12 cellular contexts compared by ENCODE assay signal in genomic region chr7:959740-960139, GRCh38. TPM values are rescaled to one million over a fixed set of nuclear protein-coding genes. Genes with fewer than 3 reads are reported as not detected.
A peak's percentile ranks its signal among the peaks of the same experiment; 100 is the strongest.
DNase-seq lines count a peak whose midpoint lies in the region; ATAC-seq and TF ChIP-seq lines count a peak whose summit lies in the region.
"Not testable (repeated sequence)": the region's sequence is repeated elsewhere in the genome, so short reads cannot be mapped to it uniquely, and the experiment has no call there.
"Had no signal": no experiment of that assay in that cellular context is flagged by ENCODE, and none has a peak within 500 bp of the region (broad histone marks: within the 10 kb centered on the region; RNA-seq: fewer than 3 reads in every experiment).

No MANE protein-coding gene starts in this region.

- H3K27me3 ChIP-seq in BLaER1; OCI-LY3 (ENCODE audit: low read depth, low read length); stomach smooth muscle (ENCODE audit: control insufficient read depth in 1 of 2, insufficient read depth in 2 of 2, low read length in 2 of 2): not testable (repeated sequence)

- not testable (repeated sequence) for H3K36me3 ChIP-seq in BLaER1; OCI-LY3 (replicated peaks; ENCODE audit: low read depth, low read length); stomach smooth muscle (ENCODE audit: control insufficient read depth in 2 of 2, insufficient read depth in 2 of 2, low read length in 2 of 2)

- H3K9me3 Mint-ChIP-seq in dendritic cell treated with granulocyte-macrophage colony-stimulating factor and Interleukin-4, amounts not matched to agents 40 ng/mL and 50 ng/mL, for 4 days; progenitor cell of endocrine pancreas (ENCODE audit: low read depth): not testable (repeated sequence)

- H3K27ac ChIP-seq in BLaER1: peak overlapping the region; percentile 65; the same call in 1 of the 2 replicates
- H3K27ac ChIP-seq in OCI-LY3 (ENCODE audit: low read length): not testable (repeated sequence)
- peak overlapping the region; percentile 80 for H3K27ac ChIP-seq in stomach smooth muscle (ENCODE audit: low read length)

- peak overlapping the region; percentile 92 for H3K4me2 ChIP-seq in BLaER1
- peak overlapping the region; percentile 52; the same call in 1 of the 2 replicates for H3K4me2 ChIP-seq in OCI-LY3 (ENCODE audit: low read length)

- H3K4me3 ChIP-seq in BLaER1; OCI-LY3 (ENCODE audit: low read length); stomach smooth muscle (ENCODE audit: low read length in 2 of 2): not testable (repeated sequence)

- H3K9ac ChIP-seq in BLaER1: peak overlapping the region; percentile 60; the same call in 1 of the 2 replicates
- H3K9ac ChIP-seq in OCI-LY3 (ENCODE audit: low read length); stomach smooth muscle (ENCODE audit: low read length in 2 of 2): not testable (repeated sequence)

- intact Hi-C loops in dendritic cell treated with granulocyte-macrophage colony-stimulating factor and Interleukin-4, amounts not matched to agents 40 ng/mL and 50 ng/mL, for 4 days (cut with micrococcal nuclease); Right ventricle myocardium superior (cut with DNase I); left ventricle myocardium superior (cut with micrococcal nuclease); left colon (cut with DNase I, micrococcal nuclease): not testable (repeated sequence)

- peaks cover 100% of the 10 kb centered on the region for H3K4me1 ChIP-seq in BLaER1
- peaks cover 24% of the 10 kb centered on the region; the same call in 1 of the 2 replicates for H3K4me1 ChIP-seq in OCI-LY3 (ENCODE audit: low read length)
- H3K4me1 ChIP-seq in stomach smooth muscle (ENCODE audit: control insufficient read depth, insufficient read depth, low read length): peaks cover 58% of the 10 kb centered on the region

- not testable (repeated sequence) for H4K20me1 ChIP-seq in BLaER1; OCI-LY3 (ENCODE audit: insufficient read depth, low read length)

- ATAC-seq in Right ventricle myocardium superior (ENCODE audit: poor library complexity); left ventricle myocardium superior; left colon: not testable (repeated sequence)

- TF ChIP-seq CTCF in OCI-LY3 (IDR thresholded peaks at IDR 0.05; ENCODE audit: low read depth, low read length); progenitor cell of endocrine pancreas (IDR thresholded peaks at IDR 0.05; ENCODE audit: unreplicated experiment): not testable (repeated sequence)

- H3K79me2 ChIP-seq in OCI-LY3 (ENCODE audit: low read length): not testable (repeated sequence)

- not testable (repeated sequence) for H3K9me3 ChIP-seq in BLaER1; OCI-LY3 (ENCODE audit: insufficient read depth, low read length); stomach smooth muscle (ENCODE audit: control insufficient read depth in 2 of 2, low read length in 2 of 2)

- H3K27ac Mint-ChIP-seq in dendritic cell treated with granulocyte-macrophage colony-stimulating factor and Interleukin-4, amounts not matched to agents 40 ng/mL and 50 ng/mL, for 4 days: peak overlapping the region; percentile 38
- peak overlapping the region; percentile 11 for H3K27ac Mint-ChIP-seq in progenitor cell of endocrine pancreas

- peak; percentile 17 for DNase-seq in Right ventricle myocardium superior
- peak; percentile 8 for DNase-seq in left ventricle myocardium superior
- peak; percentile 0 to 11 for DNase-seq in left colon
- DNase-seq in progenitor cell of endocrine pancreas (ENCODE audit: low spot score, unreplicated experiment): not testable (repeated sequence)

- not testable (repeated sequence) for H2AFZ ChIP-seq in OCI-LY3 (ENCODE audit: low read depth, low read length)

- not testable (repeated sequence) for H3K36me3 Mint-ChIP-seq in dendritic cell treated with granulocyte-macrophage colony-stimulating factor and Interleukin-4, amounts not matched to agents 40 ng/mL and 50 ng/mL, for 4 days (ENCODE audit: low read depth); progenitor cell of endocrine pancreas (ENCODE audit: insufficient read depth)

- not testable (repeated sequence) for H3K4me3 Mint-ChIP-seq in dendritic cell treated with granulocyte-macrophage colony-stimulating factor and Interleukin-4, amounts not matched to agents 40 ng/mL and 50 ng/mL, for 4 days; progenitor cell of endocrine pancreas (ENCODE audit: low read depth)

- peaks cover 40% of the 10 kb centered on the region for H3K27me3 Mint-ChIP-seq in dendritic cell treated with granulocyte-macrophage colony-stimulating factor and Interleukin-4, amounts not matched to agents 40 ng/mL and 50 ng/mL, for 4 days
- H3K27me3 Mint-ChIP-seq in progenitor cell of endocrine pancreas: peaks cover 12% of the 10 kb centered on the region

- peaks cover 72% of the 10 kb centered on the region for H3K4me1 Mint-ChIP-seq in dendritic cell treated with granulocyte-macrophage colony-stimulating factor and Interleukin-4, amounts not matched to agents 40 ng/mL and 50 ng/mL, for 4 days (ENCODE audit: low read depth)
- H3K4me1 Mint-ChIP-seq in progenitor cell of endocrine pancreas (ENCODE audit: low read depth): not testable (repeated sequence)

RNA-seq across cellular contexts. Expression of gene ADAP1, which starts 5.3 kb away (rescaled TPM):
- total RNA-seq in Right ventricle myocardium superior (6.4 TPM), left ventricle myocardium superior (10.2 TPM), left colon (100 to 1,000 TPM; 147 to 166 TPM), progenitor cell of endocrine pancreas (10.3 and 10.7 TPM in 2 replicates)

RNA-seq across cellular contexts. Expression of gene COX19, which starts 15.6 kb away (rescaled TPM):
- 8.0 TPM for total RNA-seq in Right ventricle myocardium superior
- total RNA-seq in left ventricle myocardium superior: 9.6 TPM
- 10 to 100 TPM; 13.5 to 15.2 TPM for total RNA-seq in left colon
- 20.3 and 20.6 TPM in 2 replicates for total RNA-seq in progenitor cell of endocrine pancreas

RNA-seq across cellular contexts. Expression of gene CYP2W1, which starts 23.2 kb away (rescaled TPM):
- total RNA-seq in Right ventricle myocardium superior (not detected), left ventricle myocardium superior (not detected), left colon (1 to 10 TPM; 1.2 to 3.6 TPM), progenitor cell of endocrine pancreas (1.2 and 1.6 TPM in 2 replicates)
- total RNA-seq: B cell; CD4-positive, CD25-positive, alpha-beta regulatory T cell; CD8-positive, alpha-beta T cell; H7 had no signal

Comparison
In these comparisons a context has a peak if more than half of its experiments do, and no peak if none do; other contexts are left out.
1. RNA of gene ADAP1, which starts 5.3 kb away (total RNA-seq): 147 to 166 TPM in left colon; 10.3 to 10.7 TPM in progenitor cell of endocrine pancreas, 10.2 TPM in left ventricle myocardium superior (single experiment) and 6.4 TPM in Right ventricle myocardium superior (single experiment); every median in the first group is over 10 times any median in the second.